In genomic region chr12:88662093-88662492, GRCh38 we compare ENCODE assay signal across 31 cellular contexts.
"Had no signal": no experiment of that assay in that cellular context is flagged by ENCODE, and none has a peak within 500 bp of the region (broad histone marks: within the 10 kb centered on the region; RNA-seq: fewer than 3 reads in every experiment).

No MANE protein-coding gene starts in this region.

- H3K27ac ChIP-seq: ascending aorta, cardiac muscle cell, WERI-Rb-1 had no signal

- H3K4me3 ChIP-seq: ascending aorta, cardiac muscle cell had no signal

- H3K4me1 ChIP-seq: ascending aorta had no signal

- ATAC-seq: activated CD4-positive, alpha-beta T cell treated with anti-CD3 and anti-CD28 coated beads for 36 hours; activated CD4-positive, CD25-positive, alpha-beta regulatory T cell treated with anti-CD3 and anti-CD28 coated beads, Interleukin-2, amount 50 U/mL, for 24 hours; activated CD8-positive, alpha-beta memory T cell treated with anti-CD3 and anti-CD28 coated beads, Interleukin-2, amount 10 ng/mL, durations not matched to agents 7 days and 5 days; activated CD8-positive, alpha-beta T cell treated with anti-CD3 and anti-CD28 coated beads, Interleukin-2, amount 10 ng/mL, durations not matched to agents 7 days and 5 days; activated naive CD8-positive, alpha-beta T cell treated with anti-CD3 and anti-CD28 coated beads, Interleukin-2, amount 50 U/mL, for 24 hours; WTC11 had no signal

- FAIRE-seq: bronchial epithelial cell had no signal

- H3K9me3 ChIP-seq: ascending aorta had no signal

- H3K36me3 ChIP-seq: ascending aorta, cardiac muscle cell, WERI-Rb-1 had no signal

- H3K27me3 ChIP-seq: ascending aorta, cardiac muscle cell had no signal

- DNase-seq: activated CD4-positive, alpha-beta memory T cell treated with anti-CD3 and anti-CD28 coated beads, Interleukin-2, amount 10 ng/mL, durations not matched to agents 7 days and 5 days; activated CD4-positive, alpha-beta T cell treated with anti-CD3 and anti-CD28 coated beads for 1 hour; activated CD4-positive, alpha-beta T cell treated with anti-CD3 and anti-CD28 coated beads for 36 hours; activated CD4-positive, alpha-beta T cell treated with anti-CD3 and anti-CD28 coated beads for 48 hours; activated CD4-positive, alpha-beta T cell treated with anti-CD3 and anti-CD28 coated beads, Interleukin-2, amount 10 ng/mL, durations not matched to agents 7 days and 5 days; activated CD4-positive, alpha-beta T cell treated with anti-CD3 and anti-CD28 coated beads, Interleukin-2, amount 50 U/mL, for 48 hours; activated CD4-positive, CD25-positive, alpha-beta regulatory T cell; activated CD8-positive, alpha-beta memory T cell treated with anti-CD3 and anti-CD28 coated beads for 24 hours; activated CD8-positive, alpha-beta memory T cell treated with anti-CD3 and anti-CD28 coated beads, Interleukin-2, amount 10 ng/mL, durations not matched to agents 7 days and 5 days; activated CD8-positive, alpha-beta memory T cell treated with anti-CD3 and anti-CD28 coated beads, Interleukin-2, amount 50 U/mL, for 48 hours; activated CD8-positive, alpha-beta T cell treated with anti-CD3 and anti-CD28 coated beads, Interleukin-2, amount 10 ng/mL, durations not matched to agents 7 days and 5 days; activated effector memory CD4-positive, alpha-beta T cell treated with Interleukin-2 at 50 U/mL for 16 hours; activated gamma-delta T cell; activated naive CD4-positive, alpha-beta T cell treated with anti-CD3 and anti-CD28 coated beads, Interleukin-2, amount 10 ng/mL, durations not matched to agents 7 days and 5 days; activated naive CD4-positive, alpha-beta T cell treated with Interleukin-2 at 50 U/mL for 16 hours; activated naive CD8-positive, alpha-beta T cell treated with anti-CD3 and anti-CD28 coated beads, Interleukin-2, amount 10 ng/mL, durations not matched to agents 7 days and 5 days; activated naive CD8-positive, alpha-beta T cell treated with anti-CD3 and anti-CD28 coated beads, Interleukin-2, amount 50 U/mL, for 24 hours; activated T-cell treated with anti-CD3 and anti-CD28 coated beads, Interleukin-2, amount 50 U/mL, for 24 hours; activated T-cell treated with anti-CD3 and anti-CD28 coated beads, Interleukin-2, amount 50 U/mL, for 48 hours; amygdala; anterior cingulate cortex; caudate nucleus; cerebellar nuclear complex; T-helper 2 cell; T-helper 9 cell; WERI-Rb-1 had no signal
